ENCODE assay signal across 9 cellular contexts in genomic region chr10:47438857-47439474, GRCh38. TPM values are rescaled to one million over a fixed set of nuclear protein-coding genes. Genes with fewer than 3 reads are reported as not detected.
A peak's percentile ranks its signal among the peaks of the same experiment; 100 is the strongest.
DNase-seq lines count a peak whose midpoint lies in the region; ATAC-seq, FAIRE-seq and TF ChIP-seq lines count a peak whose summit lies in the region.
"Had no signal": no experiment of that assay in that cellular context is flagged by ENCODE, and none has a peak within 500 bp of the region (broad histone marks: within the 10 kb centered on the region; RNA-seq: fewer than 3 reads in every experiment).

No MANE protein-coding gene starts in this region.

- no peak overlapping the region for H3K27ac Mint-ChIP-seq in activated T-helper 17 cell treated with anti-CD3 and anti-CD28 coated beads, Interleukin-2, amount 50 U/mL, for 72 hours
- H3K27ac Mint-ChIP-seq: dendritic cell treated with granulocyte-macrophage colony-stimulating factor and Interleukin-4, amounts not matched to agents 40 ng/mL and 50 ng/mL, for 4 days had no signal

- H3K36me3 Mint-ChIP-seq in activated T-helper 17 cell treated with anti-CD3 and anti-CD28 coated beads, Interleukin-2, amount 50 U/mL, for 72 hours (ENCODE audit: low read depth): no peaks in the 10 kb centered on the region

- CTCF ChIA-PET in HCT116 (lab: Charles Lee): no interaction called here

- H3K27me3 Mint-ChIP-seq in activated T-helper 17 cell treated with anti-CD3 and anti-CD28 coated beads, Interleukin-2, amount 50 U/mL, for 72 hours: peaks cover 30% of the 10 kb centered on the region

- H3K79me2 ChIP-seq in HCT116 (ENCODE audit: insufficient read depth, low read length): no peaks in the 10 kb centered on the region

- H3K4me1 Mint-ChIP-seq in activated T-helper 17 cell treated with anti-CD3 and anti-CD28 coated beads, Interleukin-2, amount 50 U/mL, for 72 hours: no peaks in the 10 kb centered on the region

- H3K9me3 Mint-ChIP-seq in activated T-helper 17 cell treated with anti-CD3 and anti-CD28 coated beads, Interleukin-2, amount 50 U/mL, for 72 hours: peaks cover 3% of the 10 kb centered on the region

- H2AFZ ChIP-seq in HCT116 (ENCODE audit: low read depth, low read length, poor library complexity, severe bottlenecking): peak overlapping the region; percentile 69

- H3K4me3 ChIP-seq in HCT116 (replicated peaks in 1 of 2; ENCODE audit: low read depth in 1 of 2, low read length in 2 of 2) (no peak overlapping the region), small intestine (ENCODE audit: low read depth in 1 of 2, low read length in 2 of 2) (no peak overlapping the region)

- H3K4me1 ChIP-seq in HCT116 (ENCODE audit: control insufficient read depth in 1 of 2, insufficient read depth in 2 of 2, low read length in 2 of 2) (peaks cover 3 to 5% of the 10 kb centered on the region in 2 experiments; a peak in 3 of 4 replicates), small intestine (ENCODE audit: control insufficient read depth in 2 of 2, insufficient read depth in 1 of 2, low read depth in 1 of 2, low read length in 1 of 2) (no peaks in the 10 kb centered on the region)

- 28 to 55% (median 44%) methylated on average over 6 of the region's 6 CpGs for WGBS in small intestine, 3 donors

- H3K4me2 ChIP-seq in HCT116 (ENCODE audit: low read length): peak overlapping the region; percentile 11

- no peak for FAIRE-seq in small intestine (lab: Jason Lieb, UNC)

- H3K9ac ChIP-seq in HCT116 (ENCODE audit: low read length): no peak overlapping the region

- H3K36me3 ChIP-seq in HCT116 (ENCODE audit: control insufficient read depth in 1 of 2, insufficient read depth in 2 of 2, low read length in 2 of 2) (no peaks in the 10 kb centered on the region), small intestine (ENCODE audit: control insufficient read depth in 2 of 2, insufficient read depth in 2 of 2, low read length in 2 of 2) (no peaks in the 10 kb centered on the region)

- H3K9me3 ChIP-seq in HCT116 (ENCODE audit: control insufficient read depth in 1 of 2, insufficient read depth in 1 of 2, low read depth in 1 of 2, low read length in 2 of 2) (no peaks in the 10 kb centered on the region), small intestine (ENCODE audit: control insufficient read depth, low read depth) (no peaks in the 10 kb centered on the region)

- TF ChIP-seq CTCF in HCT116 (IDR thresholded peaks at IDR 0.05 in 2 of 3, conservative IDR thresholded peaks at IDR 0.05 in 1 of 3; ENCODE audit: borderline replicate concordance in 1 of 3, insufficient read depth in 1 of 3, low read depth in 2 of 3, low read length in 2 of 3): peak; percentile 64 to 74 (median 70)

- intact Hi-C loops in HCT116 (cut with micrococcal nuclease): loop anchor here (5.0 kb wide), 1 partner anchor 77 kb away; no protein-coding TSS in a partner anchor

- RAD21 ChIA-PET in HCT116 (lab: Charles Lee; ENCODE audit: low non-redundant PET in 1 of 2, low total read pairs in 2 of 2, uncharacterized antibody in 2 of 2, unreplicated experiment in 2 of 2): no interaction called here

- peak; percentile 99 for ATAC-seq in HCT116
- ATAC-seq in activated T-helper 17 cell treated with anti-CD3 and anti-CD28 coated beads, Interleukin-2, amount 50 U/mL, for 72 hours (replicated peaks): no peak
- no peak for ATAC-seq in GM19467 (IDR thresholded peaks at IDR 0.05; ENCODE audit: unreplicated experiment)

- no peak overlapping the region for H3K27ac ChIP-seq in HCT116 (ENCODE audit: low read depth, low read length)
- H3K27ac ChIP-seq in small intestine (ENCODE audit: low read depth in 1 of 2, low read length in 1 of 2): no peak overlapping the region

- H4K20me1 ChIP-seq in HCT116 (ENCODE audit: insufficient read depth): no peaks in the 10 kb centered on the region

- no peak for TF ChIP-seq POLR2A in HCT116 (IDR thresholded peaks at IDR 0.05; ENCODE audit: borderline replicate concordance, extremely low read depth, insufficient read depth, insufficient read length)

- TF ChIP-seq RAD21 in HCT116 (IDR thresholded peaks at IDR 0.05; ENCODE audit: low read depth): peak; percentile 67

- H3K27me3 ChIP-seq in HCT116 (ENCODE audit: insufficient read depth, low read length) (no peaks in the 10 kb centered on the region), small intestine (ENCODE audit: control insufficient read depth in 2 of 2, insufficient read depth in 2 of 2, low read length in 2 of 2) (no peaks in the 10 kb centered on the region)

- H3K4me3 Mint-ChIP-seq in activated T-helper 17 cell treated with anti-CD3 and anti-CD28 coated beads, Interleukin-2, amount 50 U/mL, for 72 hours: no peak overlapping the region
- H3K4me3 Mint-ChIP-seq: dendritic cell treated with granulocyte-macrophage colony-stimulating factor and Interleukin-4, amounts not matched to agents 40 ng/mL and 50 ng/mL, for 4 days had no signal

- POLR2A ChIA-PET in HCT116 (lab: Charles Lee): no interaction called here

- no peaks in the 10 kb centered on the region for H3K9me2 ChIP-seq in HCT116 (ENCODE audit: insufficient read depth)

- peak; percentile 81 for DNase-seq in AG08395 (ENCODE audit: low spot score)
- DNase-seq in HCT116 (ENCODE audit: low read depth, low spot score): peak; percentile 62
- DNase-seq in RKO (ENCODE audit: low spot score): peak; percentile 73
- peak; percentile 36 for DNase-seq in fibroblast of the conjunctiva (ENCODE audit: low read depth)
- DNase-seq in small intestine: peak; percentile 85
- DNase-seq in middle frontal gyrus (ENCODE audit: extremely low spot score, low spot score): no peak

- no TSS peak for BruUV-seq in HCT116 (replicated peaks; lab: Mats Ljungman, UMichigan)

TF ChIP-seq in HCT116, 20 proteins besides CTCF, POLR2A, EP300 and RAD21:
- TF ChIP-seq SRF (IDR thresholded peaks at IDR 0.05; ENCODE audit: low read depth) (no peak), CBX3 (IDR thresholded peaks at IDR 0.05; ENCODE audit: low read depth) (no peak), TCF7L2 (IDR thresholded peaks at IDR 0.05; ENCODE audit: borderline replicate concordance, extremely low read depth, insufficient read depth, insufficient read length) (no peak), MAX (IDR thresholded peaks at IDR 0.05) (no peak; the same call in 1 of the 2 replicates), ATF3 (IDR thresholded peaks at IDR 0.05) (no peak), EGR1 (IDR thresholded peaks at IDR 0.05; ENCODE audit: low read depth) (no peak), REST (IDR thresholded peaks at IDR 0.05; ENCODE audit: low read depth) (no peak), POLR2AphosphoS5 (IDR thresholded peaks at IDR 0.05; ENCODE audit: low read depth, low read length) (no peak)

RNA-seq across cellular contexts. Expression of gene ANXA8, which starts 44.9 kb away (rescaled TPM):
- 0.25 TPM for total RNA-seq in HCT116 (2021; ENCODE audit: unreplicated experiment)
- polyA plus RNA-seq in HCT116 (2012): 0.13 TPM in 1 of 2 replicates, not detected in the other
- polyA plus RNA-seq in small intestine: 1 to 10 TPM in 1 of 3 donors, under 1 TPM in 2; 0.09 to 3.4 (median 0.81) TPM
- not detected for total RNA-seq in activated T-helper 17 cell treated with anti-CD3 and anti-CD28 coated beads, Interleukin-2, amount 50 U/mL, for 72 hours

RNA-seq across cellular contexts. Expression of gene FAM25G, which starts 52.5 kb away (rescaled TPM):
- not detected for total RNA-seq in HCT116 (2021; ENCODE audit: unreplicated experiment)
- polyA plus RNA-seq in HCT116 (2012): not detected in 2 replicates
- polyA plus RNA-seq in small intestine: 100 to 1,000 TPM in 1 of 3 donors, 10 to 100 TPM in 1, not detected in 1; 46.7 to 272 TPM
- total RNA-seq in activated T-helper 17 cell treated with anti-CD3 and anti-CD28 coated beads, Interleukin-2, amount 50 U/mL, for 72 hours: not detected

RNA-seq across cellular contexts. Expression of gene ZNF488, which starts 54.9 kb away (rescaled TPM):
- total RNA-seq in HCT116 (2021; ENCODE audit: unreplicated experiment): 3.9 TPM
- 1.8 and 2.1 TPM in 2 replicates for polyA plus RNA-seq in HCT116 (2012)
- 10 to 100 TPM in 2 of 3 donors, 1 to 10 TPM in 1; 5.9 to 40.0 (median 18.4) TPM for polyA plus RNA-seq in small intestine
- under 1 TPM; 0.08 to 0.11 TPM for total RNA-seq in activated T-helper 17 cell treated with anti-CD3 and anti-CD28 coated beads, Interleukin-2, amount 50 U/mL, for 72 hours
